Comparison of ENCODE assay signal across 8 cellular contexts in genomic region chr10:110225756-110226554, GRCh38. TPM values are rescaled to one million over a fixed set of nuclear protein-coding genes. Genes with fewer than 3 reads are reported as not detected.
DNase-seq lines count a peak whose midpoint lies in the region; ATAC-seq and TF ChIP-seq lines count a peak whose summit lies in the region.

No MANE protein-coding gene starts in this region.

- peak; percentile 72 for ATAC-seq in HG02840 (IDR thresholded peaks at IDR 0.05; ENCODE audit: low FRiP score, unreplicated experiment)
- ATAC-seq in left ventricle myocardium superior: peak; percentile 71
- peak; percentile 77 for ATAC-seq in upper lobe of right lung

- peak overlapping the region; percentile 63 for H3K4me3 ChIP-seq in GM12875 (ENCODE audit: low read depth, low read length)
- H3K4me3 ChIP-seq in upper lobe of right lung: peak overlapping the region; percentile 89

- no peaks in the 10 kb centered on the region for H3K27me3 ChIP-seq in upper lobe of right lung

- no peaks in the 10 kb centered on the region for H3K9me3 Mint-ChIP-seq in progenitor cell of endocrine pancreas (ENCODE audit: low read depth)

- no peaks in the 10 kb centered on the region for H3K27me3 Mint-ChIP-seq in progenitor cell of endocrine pancreas

- peaks cover 17% of the 10 kb centered on the region for H3K4me1 ChIP-seq in upper lobe of right lung

- DNase-seq in NCI-H1417 (lab: John Stamatoyannopoulos, UW): peak; percentile 82 to 89 (median 85)
- DNase-seq in T-helper 1 cell: peak; percentile 83 to 91 (median 86)
- peak; percentile 78 for DNase-seq in amniotic stem cell (lab: John Stamatoyannopoulos, UW)
- DNase-seq in left ventricle myocardium superior: peak; percentile 95
- peak; percentile 78 for DNase-seq in progenitor cell of endocrine pancreas (ENCODE audit: low spot score, unreplicated experiment)
- peak; percentile 96 for DNase-seq in upper lobe of right lung

- intact Hi-C loops in left ventricle myocardium superior (cut with micrococcal nuclease) (loop anchor here (5.0 kb wide), 1 partner anchor 89 kb away; no protein-coding TSS in a partner anchor), upper lobe of right lung (cut with DNase I) (no loop called here)

- H3K4me1 Mint-ChIP-seq in progenitor cell of endocrine pancreas (ENCODE audit: low read depth): peaks cover 25% of the 10 kb centered on the region

- no peaks in the 10 kb centered on the region for H3K9me3 ChIP-seq in upper lobe of right lung

- H3K36me3 Mint-ChIP-seq in progenitor cell of endocrine pancreas (ENCODE audit: insufficient read depth): peaks cover 8% of the 10 kb centered on the region

- TF ChIP-seq CTCF in GM12875 (IDR thresholded peaks at IDR 0.05; ENCODE audit: borderline replicate concordance, insufficient read depth, low read depth, low read length): peak; percentile 87
- peak; percentile 72 for TF ChIP-seq CTCF in progenitor cell of endocrine pancreas (IDR thresholded peaks at IDR 0.05; ENCODE audit: unreplicated experiment)
- peak; percentile 63 for TF ChIP-seq CTCF in upper lobe of right lung (IDR thresholded peaks at IDR 0.05)

- peak overlapping the region; percentile 96 for H3K27ac Mint-ChIP-seq in progenitor cell of endocrine pancreas

- peak overlapping the region; percentile 88 for H3K27ac ChIP-seq in upper lobe of right lung

- peak overlapping the region; percentile 96 for H3K4me3 Mint-ChIP-seq in progenitor cell of endocrine pancreas (ENCODE audit: low read depth)

- H3K36me3 ChIP-seq in upper lobe of right lung: no peaks in the 10 kb centered on the region

RNA-seq across cellular contexts. Expression of gene MXI1, which starts 18.6 kb away (rescaled TPM):
- total RNA-seq in left ventricle myocardium superior: 79.8 TPM
- total RNA-seq in progenitor cell of endocrine pancreas: 27.6 and 30.6 TPM in 2 replicates
- 34.7 TPM for total RNA-seq in upper lobe of right lung

Comparison
In these comparisons a context has a peak if more than half of its experiments do, and no peak if none do; other contexts are left out.
1. Peak in every context shown above with its lines: DNase-seq, ATAC-seq, H3K4me3 ChIP-seq and H3K27ac ChIP-seq.